In the genomic region with DNA sequence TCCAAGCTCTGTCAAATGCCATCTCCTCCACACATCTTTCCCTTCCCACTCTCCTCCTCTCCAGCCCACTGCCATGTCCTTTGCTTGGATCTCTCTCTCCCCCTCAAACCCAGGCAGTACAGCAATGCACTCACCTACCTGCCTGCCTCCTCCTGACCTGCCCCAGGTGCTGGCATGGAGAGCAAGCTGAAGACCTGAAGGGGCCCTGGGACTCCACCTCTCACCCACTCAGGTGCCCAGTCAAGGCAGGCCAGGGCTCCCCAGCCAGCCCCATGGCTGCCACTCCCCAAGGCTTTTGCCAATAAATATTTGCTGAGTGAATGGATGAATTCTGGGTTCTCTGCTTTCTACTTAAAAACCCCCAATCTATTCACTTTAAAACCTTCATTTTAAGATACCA, we compare ENCODE assay signal across 24 cellular contexts. TPM values are rescaled to one million over a fixed set of nuclear protein-coding genes. Genes with fewer than 3 reads are reported as not detected.
DNase-seq lines count a peak whose midpoint lies in the region; ATAC-seq and TF ChIP-seq lines count a peak whose summit lies in the region.
"Had no signal": no experiment of that assay in that cellular context is flagged by ENCODE, and none has a peak within 500 bp of the region (broad histone marks: within the 10 kb centered on the region; RNA-seq: fewer than 3 reads in every experiment).

No MANE protein-coding gene starts in this region.

- POLR2A ChIA-PET in IMR-90 (lab: Charles Lee; ENCODE audit: unreplicated experiment) = no interaction called here

- H3K27ac ChIP-seq in IMR-90 (ENCODE audit: insufficient read depth, low read length) (no peak overlapping the region), endodermal cell (ENCODE audit: low read depth, low read length) (no peak overlapping the region)
- H3K27ac ChIP-seq: BLaER1 treated with 17β-estradiol and CSF1 and Interleukin-3, amounts not matched to agents 10 nM and 100 nM; SK-N-MC had no signal

- BruUV-seq in Calu3 (replicated peaks; lab: Mats Ljungman, UMichigan) = no TSS peak
- BruUV-seq in IMR-90 (replicated peaks; lab: Mats Ljungman, UMichigan) = no TSS peak

- 0 out of 3 replicates have a peak overlapping the region, but pooled peaks have one; percentile 65 for H2BK15ac ChIP-seq in IMR-90 (ENCODE audit: low read depth, low read length)

- dilution Hi-C loops in IMR-90 (cut with HindIII; ENCODE audit: low sequenced_read_pairs, unreplicated experiment) = no loop called here

- H3K4me3 ChIP-seq in IMR-90 (ENCODE audit: insufficient read depth, low read depth, low read length) (no peak overlapping the region), endodermal cell (ENCODE audit: low read length) (no peak overlapping the region), HAP-1 (no peak overlapping the region)
- H3K4me3 ChIP-seq: BLaER1 treated with 17β-estradiol and CSF1 and Interleukin-3, amounts not matched to agents 10 nM and 100 nM; GM12878; MG63; SK-N-MC had no signal

- H3K36me3 ChIP-seq in IMR-90 (ENCODE audit: control insufficient read depth, insufficient read depth, low read length) (no peaks in the 10 kb centered on the region), endodermal cell (ENCODE audit: control insufficient read depth, insufficient read depth, low read length) (no peaks in the 10 kb centered on the region), HAP-1 (replicated peaks) (no peaks in the 10 kb centered on the region)
- H3K36me3 ChIP-seq: BLaER1 treated with 17β-estradiol and CSF1 and Interleukin-3, amounts not matched to agents 10 nM and 100 nM; MG63 had no signal

- in situ Hi-C loops in IMR-90 (cut with MboI; ENCODE audit: low sequenced_read_pairs) (no loop called here), HAP-1 (cut with MboI; ENCODE audit: low sequenced_read_pairs) (no loop called here)

- no peak overlapping the region for H3K4me3 Mint-ChIP-seq in Calu3 (ENCODE audit: low read depth, unreplicated experiment)
- no peak overlapping the region for H3K4me3 Mint-ChIP-seq in endodermal cell
- no peak overlapping the region for H3K4me3 Mint-ChIP-seq in osteocyte (ENCODE audit: unreplicated experiment)
- H3K4me3 Mint-ChIP-seq: CD4-positive, alpha-beta T cell had no signal

- intact Hi-C loops in Calu3 (cut with micrococcal nuclease; ENCODE audit: unreplicated experiment) = no loop called here
- intact Hi-C loops in IMR-90 (cut with micrococcal nuclease) = no loop called here

- CTCF ChIA-PET in Calu3 (lab: Charles Lee) = no interaction called here
- CTCF ChIA-PET in IMR-90 (lab: Yijun Ruan, JAX) = no interaction called here

- peaks cover 10% of the 10 kb centered on the region for H3K36me3 Mint-ChIP-seq in Calu3 (ENCODE audit: insufficient read depth, unreplicated experiment)
- peaks cover 4% of the 10 kb centered on the region for H3K36me3 Mint-ChIP-seq in endodermal cell (ENCODE audit: low read depth)
- H3K36me3 Mint-ChIP-seq in osteocyte (ENCODE audit: unreplicated experiment) = no peaks in the 10 kb centered on the region

- H3K27me3 Mint-ChIP-seq in Calu3 (ENCODE audit: unreplicated experiment) (no peaks in the 10 kb centered on the region), endodermal cell (ENCODE audit: insufficient read depth) (no peaks in the 10 kb centered on the region), osteocyte (ENCODE audit: unreplicated experiment) (no peaks in the 10 kb centered on the region)
- H3K27me3 Mint-ChIP-seq: CD4-positive, alpha-beta T cell had no signal

- no peak overlapping the region for H3K23ac ChIP-seq in IMR-90 (ENCODE audit: low read depth, low read length)

- H2AK9ac ChIP-seq in IMR-90 (replicated peaks; ENCODE audit: low read depth, low read length, poor library complexity) = no peak overlapping the region

- H3K4me1 Mint-ChIP-seq in Calu3 (ENCODE audit: low read depth, unreplicated experiment) (peaks cover 28% of the 10 kb centered on the region), endodermal cell (no peaks in the 10 kb centered on the region), osteocyte (ENCODE audit: unreplicated experiment) (peaks cover 40% of the 10 kb centered on the region)

- peaks cover 0 to 11% of the 10 kb centered on the region in 2 experiments; a peak in 2 of 4 replicates for H3K79me1 ChIP-seq in IMR-90 (ENCODE audit: low read depth in 1 of 2, low read length in 2 of 2)

- H3K14ac ChIP-seq in IMR-90 (replicated peaks; ENCODE audit: low read depth, low read length) = peak overlapping the region; percentile 38

- H3K56ac ChIP-seq in IMR-90 (ENCODE audit: extremely low read depth, insufficient read depth, low read length) = no peak overlapping the region

- H2BK5ac ChIP-seq in IMR-90 (ENCODE audit: low read depth, low read length, poor library complexity, severe bottlenecking) = peak overlapping the region; percentile 31

- peak overlapping the region; percentile 50; the same call in 1 of the 2 replicates for H4K91ac ChIP-seq in IMR-90 (ENCODE audit: insufficient read depth, low read depth, low read length)

- H2BK20ac ChIP-seq in IMR-90 (ENCODE audit: low read depth, low read length) = peak overlapping the region; percentile 57

- TF ChIP-seq CTCF in Calu3 (IDR thresholded peaks at IDR 0.05; ENCODE audit: unreplicated experiment) = no peak
- no peak for TF ChIP-seq CTCF in IMR-90 (conservative IDR thresholded peaks at IDR 0.05; ENCODE audit: low read depth, low read length)
- no peak for TF ChIP-seq CTCF in endodermal cell (conservative IDR thresholded peaks at IDR 0.05)
- no peak for TF ChIP-seq CTCF in osteocyte (IDR thresholded peaks at IDR 0.05)

- H3K4ac ChIP-seq in IMR-90 (ENCODE audit: low read depth, low read length) = peak overlapping the region; percentile 84

- no peak for TF ChIP-seq POLR2A in IMR-90 (IDR thresholded peaks at IDR 0.05; ENCODE audit: low read depth, low read length)

- ATAC-seq in IMR-90 (ENCODE audit: low read depth) = no peak
- ATAC-seq: GM12878, HCT116 had no signal

- no peak overlapping the region for H3K4me2 ChIP-seq in IMR-90 (ENCODE audit: low read depth, low read length)
- H3K4me2 ChIP-seq: BLaER1 treated with 17β-estradiol and CSF1 and Interleukin-3, amounts not matched to agents 10 nM and 100 nM had no signal

- no peak for TF ChIP-seq RAD21 in IMR-90 (IDR thresholded peaks at IDR 0.05; ENCODE audit: low read length)

- H3K27ac Mint-ChIP-seq in Calu3 (ENCODE audit: unreplicated experiment) (peak overlapping the region; percentile 2), endodermal cell (peak overlapping the region; percentile 27), osteocyte (ENCODE audit: unreplicated experiment) (peak overlapping the region; percentile 61)
- H3K27ac Mint-ChIP-seq: CD4-positive, alpha-beta T cell had no signal

- peak overlapping the region; percentile 59 for H2AK5ac ChIP-seq in IMR-90 (ENCODE audit: low read depth, low read length)

- H4K5ac ChIP-seq in IMR-90 (ENCODE audit: low read depth, low read length) = no peak overlapping the region

- H3K9me1 ChIP-seq in IMR-90 (ENCODE audit: insufficient read depth, low read length) = peaks cover 3% of the 10 kb centered on the region; the same call in 1 of the 2 replicates

- H3K9me3 ChIP-seq in IMR-90 (ENCODE audit: control insufficient read depth, insufficient read depth, low read length) (no peaks in the 10 kb centered on the region), endodermal cell (ENCODE audit: control insufficient read depth, low read length) (no peaks in the 10 kb centered on the region), HAP-1 (no peaks in the 10 kb centered on the region; the same call in 1 of the 2 replicates)
- H3K9me3 ChIP-seq: BLaER1 treated with 17β-estradiol and CSF1 and Interleukin-3, amounts not matched to agents 10 nM and 100 nM; MG63 had no signal

- H3K9me3 Mint-ChIP-seq in Calu3 (ENCODE audit: low read depth, unreplicated experiment) (no peaks in the 10 kb centered on the region), endodermal cell (peaks cover 43% of the 10 kb centered on the region), osteocyte (ENCODE audit: unreplicated experiment) (peaks cover 4% of the 10 kb centered on the region)
- H3K9me3 Mint-ChIP-seq: CD4-positive, alpha-beta T cell had no signal

- DNase-seq in Calu3 = no peak
- DNase-seq in IMR-90 = no peak
- no peak for DNase-seq in endodermal cell
- peak; percentile 65 for DNase-seq in osteocyte (ENCODE audit: extremely low spot score, unreplicated experiment)
- DNase-seq in HAP-1 (ENCODE audit: low spot score in 2 of 2) = no peak
- DNase-seq in putamen (ENCODE audit: low spot score) = no peak
- no peak for DNase-seq in activated CD4-positive, alpha-beta T cell treated with anti-CD3 and anti-CD28 coated beads for 4 hours
- DNase-seq: AML-193; CD4-positive, alpha-beta T cell; COR-L47; GM23248; KBM-7; MG63; NCI-H2029; NCI-H446 treated with DMSO at 0.1 percent for 48 hours; NCI-H526; NCI-H82; NK-92 treated with Interleukin-12 subunit alpha and Interleukin-12 subunit beta, amount 100 ng/mL, for 24 hours; RPMI8226; SHP77 treated with DMSO at 0.1 percent for 48 hours had no signal

- H3K9ac ChIP-seq in IMR-90 (ENCODE audit: low read depth, low read length) = no peak overlapping the region
- no peak overlapping the region for H3K9ac ChIP-seq in endodermal cell (ENCODE audit: extremely low read depth, low read length, poor library complexity, severe bottlenecking)
- H3K9ac ChIP-seq: BLaER1 treated with 17β-estradiol and CSF1 and Interleukin-3, amounts not matched to agents 10 nM and 100 nM had no signal

- peak overlapping the region; percentile 83 for H2BK120ac ChIP-seq in IMR-90 (ENCODE audit: low read depth, low read length)

- H4K8ac ChIP-seq in IMR-90 (ENCODE audit: low read depth in 2 of 2, low read length in 2 of 2) = peak overlapping the region in 1 of 2 experiments; percentile 47; a peak in 2 of 4 replicates

- H4K20me1 ChIP-seq in IMR-90 (ENCODE audit: insufficient read depth, low read length) = no peaks in the 10 kb centered on the region; the same call in 1 of the 2 replicates
- H4K20me1 ChIP-seq: BLaER1 treated with 17β-estradiol and CSF1 and Interleukin-3, amounts not matched to agents 10 nM and 100 nM had no signal

- H3K4me1 ChIP-seq in IMR-90 (ENCODE audit: control insufficient read depth, insufficient read depth, low read length) (0 out of 2 replicates have a peak, but pooled peaks cover 2% of the 10 kb centered on the region), endodermal cell (ENCODE audit: control insufficient read depth, insufficient read depth, low read length) (no peaks in the 10 kb centered on the region), HAP-1 (no peaks in the 10 kb centered on the region)
- H3K4me1 ChIP-seq: BLaER1 treated with 17β-estradiol and CSF1 and Interleukin-3, amounts not matched to agents 10 nM and 100 nM had no signal

- H3K18ac ChIP-seq in IMR-90 (ENCODE audit: low read depth, low read length) = no peak overlapping the region; the same call in 1 of the 2 replicates

- H3K27me3 ChIP-seq in IMR-90 (ENCODE audit: control insufficient read depth, insufficient read depth, low read length) (no peaks in the 10 kb centered on the region), endodermal cell (ENCODE audit: control insufficient read depth, insufficient read depth, low read length, poor library complexity, severe bottlenecking) (no peaks in the 10 kb centered on the region), HAP-1 (ENCODE audit: low read depth) (peaks cover 10% of the 10 kb centered on the region; the same call in 1 of the 2 replicates)
- H3K27me3 ChIP-seq: MG63 had no signal

- peak overlapping the region; percentile 44 for H2AFZ ChIP-seq in IMR-90 (replicated peaks; ENCODE audit: low read length, poor library complexity)

RNA-seq across cellular contexts. Expression of a gene that starts 12.6 kb away (rescaled TPM):
- 44.7 and 47.6 TPM in 2 replicates for total RNA-seq in Calu3 (2022)
- total RNA-seq in IMR-90 (2012; rRNA removed) = 9.4 and 10.0 TPM in 2 replicates
- 21.1 and 21.5 TPM in 2 replicates for polyA plus RNA-seq in IMR-90 (2012; rRNA removed)
- 7.0 and 12.9 TPM in 2 replicates for polyA plus RNA-seq in IMR-90 (2012; cell fraction: cytosol; rRNA removed)
- 157 and 189 TPM in 2 replicates for polyA plus RNA-seq in IMR-90 (2012; cell fraction: nucleus; rRNA removed; ENCODE audit: low replicate concordance)
- total RNA-seq in endodermal cell = 10 to 100 TPM; 32.5 to 33.0 TPM
- 17.2 TPM for polyA plus RNA-seq in endodermal cell (2013, experiment 1 of 2)
- 16.6 TPM for polyA plus RNA-seq in endodermal cell (2013, experiment 2 of 2)
- total RNA-seq in osteocyte = 26.4 and 27.0 TPM in 2 replicates

Comparison
In these comparisons a context has a peak if more than half of its experiments do, and no peak if none do; other contexts are left out.
1. H3K27ac Mint-ChIP-seq: peak in every context shown above with its lines; median percentile 61 in osteocyte; 27 in endodermal cell; 2 in Calu3.